ENCODE assay signal across 30 cellular contexts in the genomic region with DNA sequence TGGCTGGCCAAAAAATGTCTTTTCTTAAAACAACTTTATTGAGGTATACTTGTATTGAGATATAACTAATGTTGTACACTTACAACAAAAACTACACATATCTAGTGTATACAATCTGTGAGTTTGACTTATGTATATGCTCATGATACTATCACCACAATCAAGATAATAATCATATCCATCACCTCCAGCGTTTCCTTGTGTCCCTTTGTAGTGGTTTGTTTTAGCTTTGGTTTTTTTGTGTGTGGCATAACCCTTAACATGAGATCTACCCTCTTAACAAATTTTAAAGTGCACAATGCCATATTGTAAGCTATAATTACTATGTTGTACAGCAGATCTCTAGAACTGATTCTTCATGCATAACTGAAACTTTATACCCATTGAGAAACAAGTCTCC. TPM values are rescaled to one million over a fixed set of nuclear protein-coding genes. Genes with fewer than 3 reads are reported as not detected.
"Had no signal": no experiment of that assay in that cellular context is flagged by ENCODE, and none has a peak within 500 bp of the region (broad histone marks: within the 10 kb centered on the region; RNA-seq: fewer than 3 reads in every experiment).

No MANE protein-coding gene starts in this region.

- H3K27ac Mint-ChIP-seq: activated B cell treated with CpG ODN at 0.5 μM for 24 hours; activated CD4-positive, alpha-beta T cell treated with anti-CD3 and anti-CD28 coated beads for 36 hours; activated naive CD4-positive, alpha-beta T cell treated with anti-CD3 and anti-CD28 coated beads, Interleukin-2, amount 10 ng/mL, durations not matched to agents 7 days and 5 days; activated naive CD8-positive, alpha-beta T cell treated with anti-CD3 and anti-CD28 coated beads, Interleukin-2, amount 10 ng/mL, durations not matched to agents 7 days and 5 days; activated T-cell treated with anti-CD3 and anti-CD28 coated beads, Interleukin-2, amount 50 U/mL, for 24 hours; endodermal cell; stimulated activated naive B cell treated with anti-CD40 and anti-IgM and Interleukin-4, amounts not matched to agents 10 μg/mL and 1 μg/mL and 100 μg/mL, for 72 hours; T-helper 2 cell treated with Interferon-gamma antibody and Interleukin-4, amounts not matched to agents 5 μg/mL and 100 μg/mL, for 36 hours had no signal

- H3K4me2 ChIP-seq: smooth muscle cell had no signal

- FAIRE-seq: keratinocyte had no signal

- H3K27ac ChIP-seq: ascending aorta, brain microvascular endothelial cell, ovary, prostate gland, stomach, thyroid gland, upper lobe of right lung had no signal

- H3K4me1 Mint-ChIP-seq: endodermal cell had no signal

- H3K27me3 ChIP-seq: ascending aorta, brain microvascular endothelial cell, ovary, thyroid gland, upper lobe of right lung had no signal

- H3K9me3 ChIP-seq: ascending aorta, ovary, prostate gland, thyroid gland, upper lobe of right lung had no signal

- H3K4me3 ChIP-seq: ascending aorta, ovary, prostate gland, smooth muscle cell, stomach, thyroid gland, upper lobe of right lung had no signal

- DNase-seq: activated B cell treated with CpG ODN at 0.5 μM for 24 hours; activated CD4-positive, alpha-beta T cell treated with anti-CD3 and anti-CD28 coated beads for 36 hours; activated CD4-positive, alpha-beta T cell treated with anti-CD3 and anti-CD28 coated beads, Interleukin-2, amount 50 U/mL, for 48 hours; activated CD8-positive, alpha-beta memory T cell treated with anti-CD3 and anti-CD28 coated beads, Interleukin-2, amount 50 U/mL, for 48 hours; activated gamma-delta T cell; activated naive CD4-positive, alpha-beta T cell treated with anti-CD3 and anti-CD28 coated beads, Interleukin-2, amount 10 ng/mL, durations not matched to agents 7 days and 5 days; activated naive CD8-positive, alpha-beta T cell treated with anti-CD3 and anti-CD28 coated beads, Interleukin-2, amount 10 ng/mL, durations not matched to agents 7 days and 5 days; activated T-cell treated with anti-CD3 and anti-CD28 coated beads, Interleukin-2, amount 50 U/mL, for 24 hours; brain microvascular endothelial cell; endodermal cell; foreskin fibroblast; head of caudate nucleus; hippocampal formation; left cardiac atrium; left ventricle myocardium superior; ovary; stimulated activated CD4-positive, alpha-beta T cell treated with anti-CD3 and anti-CD28 coated beads, Interleukin-1b, Interleukin-23, amount 100 ng/mL, for 48 hours; stimulated activated naive B cell treated with anti-CD40 and anti-IgM and Interleukin-4, amounts not matched to agents 10 μg/mL and 1 μg/mL and 100 μg/mL, for 72 hours; stomach; thyroid gland; upper lobe of right lung had no signal

- H3K36me3 Mint-ChIP-seq: activated naive CD4-positive, alpha-beta T cell treated with anti-CD3 and anti-CD28 coated beads, Interleukin-2, amount 10 ng/mL, durations not matched to agents 7 days and 5 days; activated naive CD8-positive, alpha-beta T cell treated with anti-CD3 and anti-CD28 coated beads, Interleukin-2, amount 10 ng/mL, durations not matched to agents 7 days and 5 days had no signal

- H3K4me1 ChIP-seq: ascending aorta, prostate gland, stomach, thyroid gland, upper lobe of right lung had no signal

- H3K4me3 Mint-ChIP-seq: activated B cell treated with CpG ODN at 0.5 μM for 24 hours; activated CD4-positive, alpha-beta T cell treated with anti-CD3 and anti-CD28 coated beads for 36 hours; activated naive CD4-positive, alpha-beta T cell treated with anti-CD3 and anti-CD28 coated beads, Interleukin-2, amount 10 ng/mL, durations not matched to agents 7 days and 5 days; activated naive CD8-positive, alpha-beta T cell treated with anti-CD3 and anti-CD28 coated beads, Interleukin-2, amount 10 ng/mL, durations not matched to agents 7 days and 5 days; activated T-cell treated with anti-CD3 and anti-CD28 coated beads, Interleukin-2, amount 50 U/mL, for 24 hours; endodermal cell; stimulated activated naive B cell treated with anti-CD40 and anti-IgM and Interleukin-4, amounts not matched to agents 10 μg/mL and 1 μg/mL and 100 μg/mL, for 72 hours; T-helper 2 cell treated with Interferon-gamma antibody and Interleukin-4, amounts not matched to agents 5 μg/mL and 100 μg/mL, for 36 hours had no signal

- H3K36me3 ChIP-seq: ascending aorta, brain microvascular endothelial cell, ovary, prostate gland, stomach, thyroid gland, upper lobe of right lung had no signal

- ATAC-seq: activated CD4-positive, alpha-beta T cell treated with anti-CD3 and anti-CD28 coated beads for 36 hours; esophagus mucosa; left cardiac atrium; left ventricle myocardium superior; stimulated activated naive B cell treated with anti-CD40 and anti-IgM and Interleukin-4, amounts not matched to agents 10 μg/mL and 1 μg/mL and 100 μg/mL, for 72 hours; upper lobe of right lung had no signal

- H3K9me3 Mint-ChIP-seq: activated B cell treated with CpG ODN at 0.5 μM for 24 hours; activated naive CD4-positive, alpha-beta T cell treated with anti-CD3 and anti-CD28 coated beads, Interleukin-2, amount 10 ng/mL, durations not matched to agents 7 days and 5 days; activated naive CD8-positive, alpha-beta T cell treated with anti-CD3 and anti-CD28 coated beads, Interleukin-2, amount 10 ng/mL, durations not matched to agents 7 days and 5 days; activated T-cell treated with anti-CD3 and anti-CD28 coated beads, Interleukin-2, amount 50 U/mL, for 24 hours; T-helper 2 cell treated with Interferon-gamma antibody and Interleukin-4, amounts not matched to agents 5 μg/mL and 100 μg/mL, for 36 hours had no signal

RNA-seq across cellular contexts. Expression of a gene that starts 13.4 kb away (rescaled TPM):
- total RNA-seq: activated B cell treated with CpG ODN at 0.5 μM for 24 hours, ascending aorta had no signal

RNA-seq across cellular contexts. Expression of a gene that starts 22.5 kb away (rescaled TPM):
- total RNA-seq: activated B cell treated with CpG ODN at 0.5 μM for 24 hours; activated CD4-positive, alpha-beta T cell treated with anti-CD3 and anti-CD28 coated beads for 36 hours; activated naive CD8-positive, alpha-beta T cell treated with anti-CD3 and anti-CD28 coated beads, Interleukin-2, amount 10 ng/mL, durations not matched to agents 7 days and 5 days; ascending aorta; cardiac septum; endodermal cell; esophagus mucosa; left cardiac atrium; left ventricle myocardium superior; lung microvascular endothelial cell; mucosa of gallbladder; ovary; prostate gland; smooth muscle cell; stomach; thyroid gland; upper lobe of right lung had no signal
